8 cellular contexts compared by ENCODE assay signal in the genomic region with DNA sequence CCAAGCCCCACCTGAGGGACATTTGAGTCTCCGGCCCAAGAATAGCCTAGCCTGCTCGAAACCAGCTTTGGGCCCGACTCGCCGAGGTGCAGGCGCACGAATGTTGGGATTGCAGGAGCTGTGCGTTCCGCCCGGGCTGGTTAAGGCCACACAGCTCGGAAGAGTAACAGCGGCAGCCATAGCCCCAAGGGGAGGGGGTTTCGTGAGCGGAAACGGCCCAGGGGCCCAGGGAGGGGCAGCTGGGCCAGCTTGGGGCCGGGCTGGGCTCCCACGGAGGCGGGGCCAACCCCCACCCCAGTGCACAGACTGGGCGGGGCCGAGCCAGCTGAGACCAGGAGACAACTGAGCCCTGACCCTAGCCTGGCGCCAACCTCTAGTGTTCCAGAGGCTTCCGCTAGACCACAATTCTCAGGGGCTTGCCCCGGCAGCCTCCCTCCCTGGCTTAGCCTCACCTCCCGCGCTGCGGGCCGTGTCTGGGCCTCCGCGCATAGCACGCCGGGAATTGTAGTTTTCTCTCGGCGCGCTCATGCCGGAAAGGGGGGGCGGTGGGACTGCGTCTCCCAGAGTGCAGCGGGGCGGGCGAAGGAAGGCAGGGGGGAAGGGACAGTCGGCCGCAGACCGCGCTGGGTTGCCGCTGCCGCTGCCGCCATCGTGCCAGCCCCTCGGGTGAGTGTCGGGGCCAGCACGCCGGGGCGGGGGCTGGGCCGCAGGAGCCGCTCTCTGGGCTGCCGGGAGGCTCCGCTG. TPM values are rescaled to one million over a fixed set of nuclear protein-coding genes. Genes with fewer than 3 reads are reported as not detected.
DNase-seq lines count a peak whose midpoint lies in the region; FAIRE-seq and TF ChIP-seq lines count a peak whose summit lies in the region.

Gene NUTF2, plus strand, starts transcription at position 614 of the 744 bp plus-strand sequence. CDS start 18,198 bp downstream, outside the sequence.

- H3K4me1 ChIP-seq in neutrophil (ENCODE audit: control insufficient read depth in 1 of 2, insufficient read depth in 1 of 2, low read depth in 1 of 2, low read length in 1 of 2) = peaks cover 39 to 55% of the 10 kb centered on the region in 2 experiments

- peak within 1 kb of the TSS; percentile 92 for H3K27ac Mint-ChIP-seq in activated naive CD4-positive, alpha-beta T cell treated with anti-CD3 and anti-CD28 coated beads for 36 hours

- no peak for TF ChIP-seq CTCF in neutrophil (IDR thresholded peaks at IDR 0.05)

- H3K4me1 Mint-ChIP-seq in activated naive CD4-positive, alpha-beta T cell treated with anti-CD3 and anti-CD28 coated beads for 36 hours (ENCODE audit: low read depth) = peaks cover 50% of the 10 kb centered on the region

- no peaks in the 10 kb centered on the region for H3K27me3 ChIP-seq in neutrophil

- DNase-seq in GF-D8 (lab: John Stamatoyannopoulos, UW) (peak; percentile 90), HEK293T (ENCODE audit: extremely low spot score) (peak; percentile 89), NAMALWA (ENCODE audit: low spot score) (peak; percentile 98), SK-N-DZ (ENCODE audit: low spot score) (peak; percentile 99), frontal cortex (ENCODE audit: low spot score in 2 of 2) (peak; percentile 93 to 96), superior temporal gyrus (ENCODE audit: extremely low spot score) (peak; percentile 96)
- DNase-seq in activated naive CD4-positive, alpha-beta T cell treated with anti-CD3 and anti-CD28 coated beads for 36 hours = peak; percentile 98

- no peaks in the 10 kb centered on the region for H3K27me3 Mint-ChIP-seq in activated naive CD4-positive, alpha-beta T cell treated with anti-CD3 and anti-CD28 coated beads for 36 hours (ENCODE audit: low read depth)

- POLR2A ChIA-PET in HEK293T (lab: Yijun Ruan, JAX) = interaction anchor here (0.6 to 1.9 kb wide), 12 partner anchors 9 to 172 kb away, joined by 3 to 17 read pairs (median 3); no protein-coding TSS in a partner anchor

- H3K4me3 ChIP-seq in neutrophil (ENCODE audit: low read depth in 1 of 2, low read length in 1 of 2) = peak within 1 kb of the TSS; percentile 95 to 97

- H3K9me3 Mint-ChIP-seq in activated naive CD4-positive, alpha-beta T cell treated with anti-CD3 and anti-CD28 coated beads for 36 hours = no peaks in the 10 kb centered on the region

- no peaks in the 10 kb centered on the region for H3K9me3 ChIP-seq in neutrophil

- FAIRE-seq in frontal cortex (lab: Jason Lieb, UNC) = no peak

- peaks cover 6% of the 10 kb centered on the region for H3K36me3 Mint-ChIP-seq in activated naive CD4-positive, alpha-beta T cell treated with anti-CD3 and anti-CD28 coated beads for 36 hours (ENCODE audit: low read depth)

- peak within 1 kb of the TSS; percentile 92 for H3K4me3 Mint-ChIP-seq in activated naive CD4-positive, alpha-beta T cell treated with anti-CD3 and anti-CD28 coated beads for 36 hours

- H3K36me3 ChIP-seq in neutrophil = no peaks in the 10 kb centered on the region

- CTCF ChIA-PET in HEK293T (lab: Yijun Ruan, JAX) = interaction anchor here (0.5 to 0.7 kb wide), 3 partner anchors 13 to 586 kb away, joined by 3 read pairs; no protein-coding TSS in a partner anchor
- CTCF ChIA-PET in activated naive CD4-positive, alpha-beta T cell treated with anti-CD3 and anti-CD28 coated beads for 36 hours (lab: Charles Lee) = interaction anchor here (0.6 to 4.2 kb wide), 5 partner anchors 31 to 571 kb away, joined by 3 to 35 read pairs (median 3); no protein-coding TSS in a partner anchor

- intact Hi-C loops in activated naive CD4-positive, alpha-beta T cell treated with anti-CD3 and anti-CD28 coated beads for 36 hours (cut with micrococcal nuclease) = loop anchor here (1.0 to 2.0 kb wide), 12 partner anchors 13 to 464 kb away; partner anchors contain the start of genes ACD, CTCF, NFATC3 and PARD6A

- peak within 1 kb of the TSS; percentile 85 for H3K27ac ChIP-seq in neutrophil

TF ChIP-seq in HEK293T, 16 proteins besides CTCF, POLR2A, EP300 and RAD21:
- TF ChIP-seq L3MBTL2 (conservative IDR thresholded peaks at IDR 0.05) = 0 out of 2 replicates have a peak, but pooled peaks have one; percentile 28
- TF ChIP-seq SUZ12 (IDR thresholded peaks at IDR 0.05) = no peak
- TF ChIP-seq HDGF (IDR thresholded peaks at IDR 0.05; ENCODE audit: borderline replicate concordance) = peak; percentile 95; the same call in 1 of the 2 replicates

RNA-seq across cellular contexts. Expression of gene NUTF2, which starts in this region (rescaled TPM):
- 143 and 159 TPM in 2 replicates for polyA plus RNA-seq in SK-N-DZ (2014; cell fraction: cytosol; rRNA removed)
- polyA plus RNA-seq in SK-N-DZ (2014; cell fraction: nucleus; rRNA removed) = 137 and 145 TPM in 2 replicates
- 100 to 1,000 TPM; 165 to 171 TPM for total RNA-seq in activated naive CD4-positive, alpha-beta T cell treated with anti-CD3 and anti-CD28 coated beads for 36 hours
- 70.9 TPM for total RNA-seq in frontal cortex

Comparison
In these comparisons a context has a peak if more than half of its experiments do, and no peak if none do; other contexts are left out.
1. Peak in every context shown above with its lines: DNase-seq, H3K4me3 ChIP-seq and H3K27ac ChIP-seq.